Comparison of ENCODE assay signal across 9 cellular contexts in genomic region chr7:30102281-30102680, GRCh38.
"Had no signal": no experiment of that assay in that cellular context is flagged by ENCODE, and none has a peak within 500 bp of the region (broad histone marks: within the 10 kb centered on the region; RNA-seq: fewer than 3 reads in every experiment).

No MANE protein-coding gene starts in this region.

- FAIRE-seq: H1, H54, HepG2 had no signal

- H3K4me3 ChIP-seq: GM23338 had no signal

- H3K4me2 ChIP-seq: GM23338, KMS-11 had no signal

- DNase-seq: H9, HCEC 1CT, KBM-7 had no signal

- ATAC-seq: GM23338, HepG2 had no signal

- H3K27ac ChIP-seq: HL-60, KMS-11 had no signal
